Comparison of ENCODE assay signal across 1 cellular context in genomic region chr3:13648060-13648743, GRCh38.
TF ChIP-seq lines count a peak whose summit lies in the region.

No MANE protein-coding gene starts in this region.

TF ChIP-seq in HEK293, 187 proteins besides CTCF, POLR2A, EP300 and RAD21 (continued from another document and continues in another):
- TF ChIP-seq ZNF704 (tag by site-specific recombination; IDR thresholded peaks at IDR 0.05) (no peak), ZNF2 (tag by site-specific recombination; IDR thresholded peaks at IDR 0.05) (peak; percentile 96), GLI4 (tag by site-specific recombination; IDR thresholded peaks at IDR 0.05) (no peak), ZNF157 (tag by site-specific recombination; IDR thresholded peaks at IDR 0.05) (no peak), ZNF610 (tag by site-specific recombination; IDR thresholded peaks at IDR 0.05; ENCODE audit: borderline replicate concordance) (peak; percentile 96), ZNF37A (tag by site-specific recombination; IDR thresholded peaks at IDR 0.05) (no peak), ZNF302 (tag by site-specific recombination; IDR thresholded peaks at IDR 0.05; ENCODE audit: low read depth) (no peak), ZNF514 (tag by site-specific recombination; IDR thresholded peaks at IDR 0.05) (no peak), WT1 (tag by site-specific recombination; IDR thresholded peaks at IDR 0.05) (no peak), TSHZ1 (tag by site-specific recombination; IDR thresholded peaks at IDR 0.05; ENCODE audit: borderline replicate concordance) (0 out of 2 replicates have a peak, but pooled peaks have one; percentile 46), ZFP3 (tag by site-specific recombination; IDR thresholded peaks at IDR 0.05; ENCODE audit: low read depth) (no peak), ZNF324 (tag by site-specific recombination; IDR thresholded peaks at IDR 0.05) (peak; percentile 75; the same call in 1 of the 2 replicates), ZNF843 (tag by site-specific recombination; IDR thresholded peaks at IDR 0.05) (no peak), ZNF629 (tag by site-specific recombination; IDR thresholded peaks at IDR 0.05) (peak; percentile 49; the same call in 1 of the 2 replicates), ZNF341 (tag by site-specific recombination; IDR thresholded peaks at IDR 0.05; ENCODE audit: low read depth) (no peak), ZNF768 (tag by site-specific recombination; IDR thresholded peaks at IDR 0.05) (no peak), SP2 (tag by site-specific recombination; IDR thresholded peaks at IDR 0.05) (no peak), HOXD13 (CRISPR knock-in tag; IDR thresholded peaks at IDR 0.05; ENCODE audit: borderline replicate concordance) (no peak), ZNF626 (tag by site-specific recombination; IDR thresholded peaks at IDR 0.05) (no peak), ZNF596 (tag by site-specific recombination; IDR thresholded peaks at IDR 0.05) (no peak), KLF10 (tag by site-specific recombination; IDR thresholded peaks at IDR 0.05) (no peak), ZNF560 (tag by site-specific recombination; IDR thresholded peaks at IDR 0.05; ENCODE audit: borderline replicate concordance) (no peak), ZNF221 (tag by site-specific recombination; IDR thresholded peaks at IDR 0.05; ENCODE audit: borderline replicate concordance) (no peak), GLI2 (tag by site-specific recombination; IDR thresholded peaks at IDR 0.05; ENCODE audit: borderline replicate concordance, low read depth) (no peak), ZNF785 (tag by site-specific recombination; IDR thresholded peaks at IDR 0.05) (peak; percentile 89), ZNF239 (tag by site-specific recombination; IDR thresholded peaks at IDR 0.05) (no peak), ZEB2 (tag by site-specific recombination; IDR thresholded peaks at IDR 0.05) (peak; percentile 41; the same call in 1 of the 2 replicates), PRDM6 (tag by site-specific recombination; IDR thresholded peaks at IDR 0.05) (no peak), SCRT2 (tag by site-specific recombination; IDR thresholded peaks at IDR 0.05) (0 out of 2 replicates have a peak, but pooled peaks have one; percentile 12), ZSCAN30 (tag by site-specific recombination; IDR thresholded peaks at IDR 0.05) (peak; percentile 80), ZNF132 (tag by site-specific recombination; IDR thresholded peaks at IDR 0.05; ENCODE audit: borderline replicate concordance) (no peak), ZBTB11 (tag by site-specific recombination; conservative IDR thresholded peaks at IDR 0.05; ENCODE audit: low read depth) (no peak), ZNF654 (tag by site-specific recombination; IDR thresholded peaks at IDR 0.05; ENCODE audit: low read depth) (peak; percentile 99), ZNF266 (tag by site-specific recombination; IDR thresholded peaks at IDR 0.05; ENCODE audit: low read depth) (no peak), ZNF548 (tag by site-specific recombination; IDR thresholded peaks at IDR 0.05) (no peak), ZNF121 (tag by site-specific recombination; IDR thresholded peaks at IDR 0.05) (no peak), ZNF658 (tag by site-specific recombination; IDR thresholded peaks at IDR 0.05) (no peak), ZNF776 (tag by site-specific recombination; IDR thresholded peaks at IDR 0.05; ENCODE audit: borderline replicate concordance) (no peak), OSR2 (tag by site-specific recombination; IDR thresholded peaks at IDR 0.05) (no peak), ZNF354C (tag by site-specific recombination; IDR thresholded peaks at IDR 0.05; ENCODE audit: borderline replicate concordance, low read depth) (no peak), GFI1B (tag by site-specific recombination; IDR thresholded peaks at IDR 0.05) (no peak), ZNF76 (tag by site-specific recombination; IDR thresholded peaks at IDR 0.05; ENCODE audit: borderline replicate concordance, low read depth) (peak; percentile 73; the same call in 1 of the 2 replicates), BCL11A (tag by site-specific recombination; IDR thresholded peaks at IDR 0.05; ENCODE audit: low read depth) (no peak), ZNF423 (tag by site-specific recombination; IDR thresholded peaks at IDR 0.05) (no peak), ZNF623 (tag by site-specific recombination; IDR thresholded peaks at IDR 0.05) (no peak), ZNF544 (tag by site-specific recombination; IDR thresholded peaks at IDR 0.05) (no peak), ZNF174 (tag by site-specific recombination; IDR thresholded peaks at IDR 0.05) (no peak), HOXA7 (CRISPR knock-in tag; IDR thresholded peaks at IDR 0.05; ENCODE audit: borderline replicate concordance) (no peak), TCF7L2 (IDR thresholded peaks at IDR 0.05; ENCODE audit: borderline replicate concordance, low read depth, low read length) (no peak)
- TF ChIP-seq, protein P1, sequence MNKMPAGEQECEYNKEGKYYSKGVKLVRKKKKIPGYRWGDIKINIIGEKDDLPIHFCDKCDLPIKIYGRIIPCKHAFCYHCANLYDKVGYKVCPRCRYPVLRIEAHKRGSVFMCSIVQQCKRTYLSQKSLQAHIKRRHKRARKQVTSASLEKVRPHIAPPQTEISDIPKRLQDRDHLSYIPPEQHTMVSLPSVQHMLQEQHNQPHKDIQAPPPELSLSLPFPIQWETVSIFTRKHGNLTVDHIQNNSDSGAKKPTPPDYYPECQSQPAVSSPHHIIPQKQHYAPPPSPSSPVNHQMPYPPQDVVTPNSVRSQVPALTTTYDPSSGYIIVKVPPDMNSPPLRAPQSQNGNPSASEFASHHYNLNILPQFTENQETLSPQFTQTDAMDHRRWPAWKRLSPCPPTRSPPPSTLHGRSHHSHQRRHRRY (tag by site-specific recombination; IDR thresholded peaks at IDR 0.05) = no peak
- TF ChIP-seq, protein P2, sequence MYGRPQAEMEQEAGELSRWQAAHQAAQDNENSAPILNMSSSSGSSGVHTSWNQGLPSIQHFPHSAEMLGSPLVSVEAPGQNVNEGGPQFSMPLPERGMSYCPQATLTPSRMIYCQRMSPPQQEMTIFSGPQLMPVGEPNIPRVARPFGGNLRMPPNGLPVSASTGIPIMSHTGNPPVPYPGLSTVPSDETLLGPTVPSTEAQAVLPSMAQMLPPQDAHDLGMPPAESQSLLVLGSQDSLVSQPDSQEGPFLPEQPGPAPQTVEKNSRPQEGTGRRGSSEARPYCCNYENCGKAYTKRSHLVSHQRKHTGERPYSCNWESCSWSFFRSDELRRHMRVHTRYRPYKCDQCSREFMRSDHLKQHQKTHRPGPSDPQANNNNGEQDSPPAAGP (tag by site-specific recombination; IDR thresholded peaks at IDR 0.05) = peak; percentile 78; the same call in 1 of the 2 replicates
- TF ChIP-seq, protein P3, sequence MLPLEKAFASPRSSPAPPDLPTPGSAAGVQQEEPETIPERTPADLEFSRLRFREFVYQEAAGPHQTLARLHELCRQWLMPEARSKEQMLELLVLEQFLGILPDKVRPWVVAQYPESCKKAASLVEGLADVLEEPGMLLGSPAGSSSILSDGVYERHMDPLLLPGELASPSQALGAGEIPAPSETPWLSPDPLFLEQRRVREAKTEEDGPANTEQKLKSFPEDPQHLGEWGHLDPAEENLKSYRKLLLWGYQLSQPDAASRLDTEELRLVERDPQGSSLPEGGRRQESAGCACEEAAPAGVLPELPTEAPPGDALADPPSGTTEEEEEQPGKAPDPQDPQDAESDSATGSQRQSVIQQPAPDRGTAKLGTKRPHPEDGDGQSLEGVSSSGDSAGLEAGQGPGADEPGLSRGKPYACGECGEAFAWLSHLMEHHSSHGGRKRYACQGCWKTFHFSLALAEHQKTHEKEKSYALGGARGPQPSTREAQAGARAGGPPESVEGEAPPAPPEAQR (tag by site-specific recombination; IDR thresholded peaks at IDR 0.05) = no peak
- TF ChIP-seq, protein P4, sequence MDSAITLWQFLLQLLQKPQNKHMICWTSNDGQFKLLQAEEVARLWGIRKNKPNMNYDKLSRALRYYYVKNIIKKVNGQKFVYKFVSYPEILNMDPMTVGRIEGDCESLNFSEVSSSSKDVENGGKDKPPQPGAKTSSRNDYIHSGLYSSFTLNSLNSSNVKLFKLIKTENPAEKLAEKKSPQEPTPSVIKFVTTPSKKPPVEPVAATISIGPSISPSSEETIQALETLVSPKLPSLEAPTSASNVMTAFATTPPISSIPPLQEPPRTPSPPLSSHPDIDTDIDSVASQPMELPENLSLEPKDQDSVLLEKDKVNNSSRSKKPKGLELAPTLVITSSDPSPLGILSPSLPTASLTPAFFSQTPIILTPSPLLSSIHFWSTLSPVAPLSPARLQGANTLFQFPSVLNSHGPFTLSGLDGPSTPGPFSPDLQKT (IDR thresholded peaks at IDR 0.05; ENCODE audit: borderline replicate concordance, low read depth, low read length) = no peak
- TF ChIP-seq, protein P5, sequence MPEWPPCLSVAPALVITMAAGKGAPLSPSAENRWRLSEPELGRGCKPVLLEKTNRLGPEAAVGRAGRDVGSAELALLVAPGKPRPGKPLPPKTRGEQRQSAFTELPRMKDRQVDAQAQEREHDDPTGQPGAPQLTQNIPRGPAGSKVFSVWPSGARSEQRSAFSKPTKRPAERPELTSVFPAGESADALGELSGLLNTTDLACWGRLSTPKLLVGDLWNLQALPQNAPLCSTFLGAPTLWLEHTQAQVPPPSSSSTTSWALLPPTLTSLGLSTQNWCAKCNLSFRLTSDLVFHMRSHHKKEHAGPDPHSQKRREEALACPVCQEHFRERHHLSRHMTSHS (tag by site-specific recombination; IDR thresholded peaks at IDR 0.05) = no peak
